Comparison of ENCODE assay signal across 2 cellular contexts in genomic region chr20:35145141-35145564, GRCh38.
A peak's percentile ranks its signal among the peaks of the same experiment; 100 is the strongest.
TF ChIP-seq lines count a peak whose summit lies in the region.

No MANE protein-coding gene starts in this region.

TF ChIP-seq in SK-N-SH, 30 proteins besides CTCF, POLR2A, EP300 and RAD21 (continued from another document):
- TF ChIP-seq REST (IDR thresholded peaks at IDR 0.05; ENCODE audit: low read depth, low read length) (no peak), FOSL2 (IDR thresholded peaks at IDR 0.05; ENCODE audit: borderline replicate concordance, low read depth) (no peak), CHD2 (IDR thresholded peaks at IDR 0.05; ENCODE audit: low read length, partially characterized antibody) (no peak), FOXJ3 (CRISPR knock-in tag; IDR thresholded peaks at IDR 0.05) (no peak), EZH2phosphoT487 (IDR thresholded peaks at IDR 0.05; ENCODE audit: borderline replicate concordance, low read depth) (no peak), ZBTB33 (IDR thresholded peaks at IDR 0.05; ENCODE audit: borderline replicate concordance, low read depth) (no peak), TEAD4 (IDR thresholded peaks at IDR 0.05; ENCODE audit: borderline replicate concordance, insufficient read depth) (no peak), MXI1 (IDR thresholded peaks at IDR 0.05; ENCODE audit: low read depth, low read length) (no peak), JUND (IDR thresholded peaks at IDR 0.05) (no peak), SMC3 (IDR thresholded peaks at IDR 0.05; ENCODE audit: low read depth, low read length) (peak; percentile 82)

TF ChIP-seq in SK-N-SH treated with all-trans-retinoic acid at 6 μM for 48 hours, 23 proteins besides CTCF, POLR2A, EP300 and RAD21 (continued from another document):
- TF ChIP-seq PATZ1 (CRISPR knock-in tag; IDR thresholded peaks at IDR 0.05; ENCODE audit: borderline replicate concordance), result no peak
- TF ChIP-seq TSHZ2 (CRISPR knock-in tag; IDR thresholded peaks at IDR 0.05), result no peak
- TF ChIP-seq ZNF565 (CRISPR knock-in tag; conservative IDR thresholded peaks at IDR 0.05; ENCODE audit: low read depth), result no peak
- no peak for TF ChIP-seq OSR1 (CRISPR knock-in tag; IDR thresholded peaks at IDR 0.05)
- no peak for TF ChIP-seq TCF4 (CRISPR knock-in tag; IDR thresholded peaks at IDR 0.05; ENCODE audit: borderline replicate concordance)
- TF ChIP-seq ZNF70 (CRISPR knock-in tag; IDR thresholded peaks at IDR 0.05), result no peak
- no peak for TF ChIP-seq RARB (CRISPR knock-in tag; IDR thresholded peaks at IDR 0.05)
- TF ChIP-seq POU6F1 (CRISPR knock-in tag; IDR thresholded peaks at IDR 0.05; ENCODE audit: borderline replicate concordance, low read depth), result no peak
